Comparison of ENCODE assay signal across 2 cellular contexts in the genomic region with DNA sequence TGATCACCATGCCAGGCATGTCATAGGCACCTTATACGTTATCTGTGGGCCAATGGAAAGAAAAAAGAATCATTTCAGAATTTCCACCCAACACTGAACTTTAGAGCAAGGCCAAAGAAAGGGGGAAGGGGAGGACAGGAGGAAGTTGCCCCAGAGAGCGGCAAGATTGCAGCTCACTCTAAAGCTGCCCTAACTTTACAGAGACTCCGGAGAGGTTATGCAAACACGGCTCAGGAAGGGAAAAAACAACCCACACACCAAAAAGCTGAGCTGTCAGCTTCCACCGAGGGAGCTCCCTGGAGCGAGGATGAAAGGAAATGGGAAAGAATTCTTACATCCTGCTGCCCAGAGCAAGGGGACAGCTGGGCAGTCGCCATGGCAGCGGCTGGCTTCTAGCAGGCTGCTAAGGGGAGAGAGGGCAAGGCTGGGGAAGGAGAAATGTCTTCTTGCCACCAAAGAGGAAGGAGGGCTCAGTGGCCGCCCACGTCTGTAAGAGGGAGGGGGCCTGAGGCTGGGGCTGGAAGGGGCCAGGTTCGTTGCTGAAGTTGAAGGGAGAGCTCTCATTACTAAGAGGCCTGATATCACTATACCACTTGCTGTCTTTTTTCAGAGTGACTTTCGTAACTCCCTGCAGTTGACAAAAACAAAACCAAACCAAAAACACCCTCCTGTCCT.
TF ChIP-seq lines count a peak whose summit lies in the region.

No MANE protein-coding gene starts in this region.

TF ChIP-seq in SK-N-SH, 30 proteins besides CTCF, POLR2A, EP300 and RAD21:
- TF ChIP-seq MEF2A (IDR thresholded peaks at IDR 0.05; ENCODE audit: borderline replicate concordance, low read depth) (no peak), TAF1 (IDR thresholded peaks at IDR 0.05; ENCODE audit: borderline replicate concordance, low read depth, low read length) (no peak), JUND (IDR thresholded peaks at IDR 0.05) (no peak), FOXM1 (IDR thresholded peaks at IDR 0.05; ENCODE audit: low read depth) (no peak), YY1 (IDR thresholded peaks at IDR 0.05; ENCODE audit: low read depth) (no peak), SIN3A (IDR thresholded peaks at IDR 0.05; ENCODE audit: borderline replicate concordance, low read depth, low read length) (peak; percentile 20; the same call in 1 of the 2 replicates), RCOR1 (IDR thresholded peaks at IDR 0.05; ENCODE audit: low read length) (no peak), POLR2AphosphoS5 (IDR thresholded peaks at IDR 0.05; ENCODE audit: low read depth, low read length) (no peak), FOSL2 (IDR thresholded peaks at IDR 0.05; ENCODE audit: borderline replicate concordance, low read depth) (no peak), NFIC (IDR thresholded peaks at IDR 0.05; ENCODE audit: borderline replicate concordance) (no peak), CHD2 (IDR thresholded peaks at IDR 0.05; ENCODE audit: low read length, partially characterized antibody) (no peak), RXRA (IDR thresholded peaks at IDR 0.05; ENCODE audit: borderline replicate concordance, low read depth) (no peak)
- TF ChIP-seq, protein P1, sequence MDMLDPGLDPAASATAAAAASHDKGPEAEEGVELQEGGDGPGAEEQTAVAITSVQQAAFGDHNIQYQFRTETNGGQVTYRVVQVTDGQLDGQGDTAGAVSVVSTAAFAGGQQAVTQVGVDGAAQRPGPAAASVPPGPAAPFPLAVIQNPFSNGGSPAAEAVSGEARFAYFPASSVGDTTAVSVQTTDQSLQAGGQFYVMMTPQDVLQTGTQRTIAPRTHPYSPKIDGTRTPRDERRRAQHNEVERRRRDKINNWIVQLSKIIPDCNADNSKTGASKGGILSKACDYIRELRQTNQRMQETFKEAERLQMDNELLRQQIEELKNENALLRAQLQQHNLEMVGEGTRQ (IDR thresholded peaks at IDR 0.05; ENCODE audit: borderline replicate concordance, low read depth, low read length) = no peak
- TF ChIP-seq, protein P2, sequence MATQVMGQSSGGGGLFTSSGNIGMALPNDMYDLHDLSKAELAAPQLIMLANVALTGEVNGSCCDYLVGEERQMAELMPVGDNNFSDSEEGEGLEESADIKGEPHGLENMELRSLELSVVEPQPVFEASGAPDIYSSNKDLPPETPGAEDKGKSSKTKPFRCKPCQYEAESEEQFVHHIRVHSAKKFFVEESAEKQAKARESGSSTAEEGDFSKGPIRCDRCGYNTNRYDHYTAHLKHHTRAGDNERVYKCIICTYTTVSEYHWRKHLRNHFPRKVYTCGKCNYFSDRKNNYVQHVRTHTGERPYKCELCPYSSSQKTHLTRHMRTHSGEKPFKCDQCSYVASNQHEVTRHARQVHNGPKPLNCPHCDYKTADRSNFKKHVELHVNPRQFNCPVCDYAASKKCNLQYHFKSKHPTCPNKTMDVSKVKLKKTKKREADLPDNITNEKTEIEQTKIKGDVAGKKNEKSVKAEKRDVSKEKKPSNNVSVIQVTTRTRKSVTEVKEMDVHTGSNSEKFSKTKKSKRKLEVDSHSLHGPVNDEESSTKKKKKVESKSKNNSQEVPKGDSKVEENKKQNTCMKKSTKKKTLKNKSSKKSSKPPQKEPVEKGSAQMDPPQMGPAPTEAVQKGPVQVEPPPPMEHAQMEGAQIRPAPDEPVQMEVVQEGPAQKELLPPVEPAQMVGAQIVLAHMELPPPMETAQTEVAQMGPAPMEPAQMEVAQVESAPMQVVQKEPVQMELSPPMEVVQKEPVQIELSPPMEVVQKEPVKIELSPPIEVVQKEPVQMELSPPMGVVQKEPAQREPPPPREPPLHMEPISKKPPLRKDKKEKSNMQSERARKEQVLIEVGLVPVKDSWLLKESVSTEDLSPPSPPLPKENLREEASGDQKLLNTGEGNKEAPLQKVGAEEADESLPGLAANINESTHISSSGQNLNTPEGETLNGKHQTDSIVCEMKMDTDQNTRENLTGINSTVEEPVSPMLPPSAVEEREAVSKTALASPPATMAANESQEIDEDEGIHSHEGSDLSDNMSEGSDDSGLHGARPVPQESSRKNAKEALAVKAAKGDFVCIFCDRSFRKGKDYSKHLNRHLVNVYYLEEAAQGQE (IDR thresholded peaks at IDR 0.05; ENCODE audit: low read depth, low read length) = 0 out of 2 replicates have a peak, but pooled peaks have one; percentile 42
- TF ChIP-seq, protein P3, sequence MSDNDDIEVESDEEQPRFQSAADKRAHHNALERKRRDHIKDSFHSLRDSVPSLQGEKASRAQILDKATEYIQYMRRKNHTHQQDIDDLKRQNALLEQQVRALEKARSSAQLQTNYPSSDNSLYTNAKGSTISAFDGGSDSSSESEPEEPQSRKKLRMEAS (IDR thresholded peaks at IDR 0.05; ENCODE audit: low read depth) = no peak

TF ChIP-seq in GM12878, 131 proteins besides CTCF, POLR2A, EP300 and RAD21 (continues in another document):
- TF ChIP-seq, protein P4, sequence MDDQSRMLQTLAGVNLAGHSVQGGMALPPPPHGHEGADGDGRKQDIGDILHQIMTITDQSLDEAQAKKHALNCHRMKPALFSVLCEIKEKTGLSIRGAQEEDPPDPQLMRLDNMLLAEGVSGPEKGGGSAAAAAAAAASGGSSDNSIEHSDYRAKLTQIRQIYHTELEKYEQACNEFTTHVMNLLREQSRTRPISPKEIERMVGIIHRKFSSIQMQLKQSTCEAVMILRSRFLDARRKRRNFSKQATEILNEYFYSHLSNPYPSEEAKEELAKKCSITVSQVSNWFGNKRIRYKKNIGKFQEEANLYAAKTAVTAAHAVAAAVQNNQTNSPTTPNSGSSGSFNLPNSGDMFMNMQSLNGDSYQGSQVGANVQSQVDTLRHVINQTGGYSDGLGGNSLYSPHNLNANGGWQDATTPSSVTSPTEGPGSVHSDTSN (IDR thresholded peaks at IDR 0.05; ENCODE audit: insufficient replicate concordance, low read depth, low read length) = no peak
- TF ChIP-seq NR2C1 (IDR thresholded peaks at IDR 0.05) (no peak), HDGF (IDR thresholded peaks at IDR 0.05) (peak; percentile 69; the same call in 1 of the 2 replicates), CBX3 (IDR thresholded peaks at IDR 0.05; ENCODE audit: borderline replicate concordance, low read depth) (no peak), STAT1 (conservative IDR thresholded peaks at IDR 0.05) (no peak), HCFC1 (IDR thresholded peaks at IDR 0.05; ENCODE audit: low read length) (no peak), RFX5 (IDR thresholded peaks at IDR 0.05; ENCODE audit: low read depth, low read length) (no peak), RUNX3 (IDR thresholded peaks at IDR 0.05; ENCODE audit: low read length) (no peak), BMI1 (IDR thresholded peaks at IDR 0.05; ENCODE audit: borderline replicate concordance) (peak; percentile 80), SMC3 (IDR thresholded peaks at IDR 0.05; ENCODE audit: borderline replicate concordance, low read length) (0 out of 2 replicates have a peak, but pooled peaks have one; percentile 2), NFXL1 (IDR thresholded peaks at IDR 0.05; ENCODE audit: borderline replicate concordance) (no peak), NRF1 (conservative IDR thresholded peaks at IDR 0.05; ENCODE audit: low read depth, low read length) (no peak), MYC (IDR thresholded peaks at IDR 0.05; ENCODE audit: insufficient read depth, insufficient read length, insufficient replicate concordance, low read length, severe bottlenecking) (no peak), NFIC (IDR thresholded peaks at IDR 0.05; ENCODE audit: low read depth, low read length) (no peak), POU2F2 (IDR thresholded peaks at IDR 0.05; ENCODE audit: borderline replicate concordance, low read depth, low read length) (no peak; the same call in 2 of the 3 replicates), ZNF274 (IDR thresholded peaks at IDR 0.05; ENCODE audit: insufficient read depth, insufficient read length) (no peak), BRCA1 (IDR thresholded peaks at IDR 0.05; ENCODE audit: low read depth, low read length) (no peak)
- TF ChIP-seq, protein P5, sequence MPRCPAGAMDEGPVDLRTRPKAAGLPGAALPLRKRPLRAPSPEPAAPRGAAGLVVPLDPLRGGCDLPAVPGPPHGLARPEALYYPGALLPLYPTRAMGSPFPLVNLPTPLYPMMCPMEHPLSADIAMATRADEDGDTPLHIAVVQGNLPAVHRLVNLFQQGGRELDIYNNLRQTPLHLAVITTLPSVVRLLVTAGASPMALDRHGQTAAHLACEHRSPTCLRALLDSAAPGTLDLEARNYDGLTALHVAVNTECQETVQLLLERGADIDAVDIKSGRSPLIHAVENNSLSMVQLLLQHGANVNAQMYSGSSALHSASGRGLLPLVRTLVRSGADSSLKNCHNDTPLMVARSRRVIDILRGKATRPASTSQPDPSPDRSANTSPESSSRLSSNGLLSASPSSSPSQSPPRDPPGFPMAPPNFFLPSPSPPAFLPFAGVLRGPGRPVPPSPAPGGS (IDR thresholded peaks at IDR 0.05; ENCODE audit: borderline replicate concordance, insufficient read depth, low read depth, low read length, poor library complexity, severe bottlenecking) = no peak
- TF ChIP-seq, protein P6, sequence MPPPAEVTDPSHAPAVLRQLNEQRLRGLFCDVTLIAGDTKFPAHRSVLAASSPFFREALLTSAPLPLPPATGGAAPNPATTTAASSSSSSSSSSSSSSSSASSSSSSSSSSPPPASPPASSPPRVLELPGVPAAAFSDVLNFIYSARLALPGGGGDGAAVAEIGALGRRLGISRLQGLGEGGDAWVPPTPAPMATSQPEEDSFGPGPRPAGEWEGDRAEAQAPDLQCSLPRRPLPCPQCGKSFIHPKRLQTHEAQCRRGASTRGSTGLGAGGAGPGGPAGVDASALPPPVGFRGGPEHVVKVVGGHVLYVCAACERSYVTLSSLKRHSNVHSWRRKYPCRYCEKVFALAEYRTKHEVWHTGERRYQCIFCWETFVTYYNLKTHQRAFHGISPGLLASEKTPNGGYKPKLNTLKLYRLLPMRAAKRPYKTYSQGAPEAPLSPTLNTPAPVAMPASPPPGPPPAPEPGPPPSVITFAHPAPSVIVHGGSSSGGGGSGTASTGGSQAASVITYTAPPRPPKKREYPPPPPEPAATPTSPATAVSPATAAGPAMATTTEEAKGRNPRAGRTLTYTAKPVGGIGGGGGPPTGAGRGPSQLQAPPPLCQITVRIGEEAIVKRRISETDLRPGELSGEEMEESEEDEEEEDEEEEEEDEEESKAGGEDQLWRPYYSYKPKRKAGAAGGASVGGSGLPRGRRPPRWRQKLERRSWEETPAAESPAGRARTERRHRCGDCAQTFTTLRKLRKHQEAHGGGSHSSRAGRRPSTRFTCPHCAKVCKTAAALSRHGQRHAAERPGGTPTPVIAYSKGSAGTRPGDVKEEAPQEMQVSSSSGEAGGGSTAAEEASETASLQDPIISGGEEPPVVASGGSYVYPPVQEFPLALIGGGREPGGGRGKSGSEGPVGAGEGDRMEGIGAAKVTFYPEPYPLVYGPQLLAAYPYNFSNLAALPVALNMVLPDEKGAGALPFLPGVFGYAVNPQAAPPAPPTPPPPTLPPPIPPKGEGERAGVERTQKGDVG (CRISPR knock-in tag; IDR thresholded peaks at IDR 0.05) = no peak
- TF ChIP-seq, protein P7, sequence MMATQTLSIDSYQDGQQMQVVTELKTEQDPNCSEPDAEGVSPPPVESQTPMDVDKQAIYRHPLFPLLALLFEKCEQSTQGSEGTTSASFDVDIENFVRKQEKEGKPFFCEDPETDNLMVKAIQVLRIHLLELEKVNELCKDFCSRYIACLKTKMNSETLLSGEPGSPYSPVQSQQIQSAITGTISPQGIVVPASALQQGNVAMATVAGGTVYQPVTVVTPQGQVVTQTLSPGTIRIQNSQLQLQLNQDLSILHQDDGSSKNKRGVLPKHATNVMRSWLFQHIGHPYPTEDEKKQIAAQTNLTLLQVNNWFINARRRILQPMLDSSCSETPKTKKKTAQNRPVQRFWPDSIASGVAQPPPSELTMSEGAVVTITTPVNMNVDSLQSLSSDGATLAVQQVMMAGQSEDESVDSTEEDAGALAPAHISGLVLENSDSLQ (IDR thresholded peaks at IDR 0.05) = no peak
- TF ChIP-seq, protein P8, sequence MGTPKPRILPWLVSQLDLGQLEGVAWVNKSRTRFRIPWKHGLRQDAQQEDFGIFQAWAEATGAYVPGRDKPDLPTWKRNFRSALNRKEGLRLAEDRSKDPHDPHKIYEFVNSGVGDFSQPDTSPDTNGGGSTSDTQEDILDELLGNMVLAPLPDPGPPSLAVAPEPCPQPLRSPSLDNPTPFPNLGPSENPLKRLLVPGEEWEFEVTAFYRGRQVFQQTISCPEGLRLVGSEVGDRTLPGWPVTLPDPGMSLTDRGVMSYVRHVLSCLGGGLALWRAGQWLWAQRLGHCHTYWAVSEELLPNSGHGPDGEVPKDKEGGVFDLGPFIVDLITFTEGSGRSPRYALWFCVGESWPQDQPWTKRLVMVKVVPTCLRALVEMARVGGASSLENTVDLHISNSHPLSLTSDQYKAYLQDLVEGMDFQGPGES (IDR thresholded peaks at IDR 0.05) = no peak
- TF ChIP-seq, protein P9, sequence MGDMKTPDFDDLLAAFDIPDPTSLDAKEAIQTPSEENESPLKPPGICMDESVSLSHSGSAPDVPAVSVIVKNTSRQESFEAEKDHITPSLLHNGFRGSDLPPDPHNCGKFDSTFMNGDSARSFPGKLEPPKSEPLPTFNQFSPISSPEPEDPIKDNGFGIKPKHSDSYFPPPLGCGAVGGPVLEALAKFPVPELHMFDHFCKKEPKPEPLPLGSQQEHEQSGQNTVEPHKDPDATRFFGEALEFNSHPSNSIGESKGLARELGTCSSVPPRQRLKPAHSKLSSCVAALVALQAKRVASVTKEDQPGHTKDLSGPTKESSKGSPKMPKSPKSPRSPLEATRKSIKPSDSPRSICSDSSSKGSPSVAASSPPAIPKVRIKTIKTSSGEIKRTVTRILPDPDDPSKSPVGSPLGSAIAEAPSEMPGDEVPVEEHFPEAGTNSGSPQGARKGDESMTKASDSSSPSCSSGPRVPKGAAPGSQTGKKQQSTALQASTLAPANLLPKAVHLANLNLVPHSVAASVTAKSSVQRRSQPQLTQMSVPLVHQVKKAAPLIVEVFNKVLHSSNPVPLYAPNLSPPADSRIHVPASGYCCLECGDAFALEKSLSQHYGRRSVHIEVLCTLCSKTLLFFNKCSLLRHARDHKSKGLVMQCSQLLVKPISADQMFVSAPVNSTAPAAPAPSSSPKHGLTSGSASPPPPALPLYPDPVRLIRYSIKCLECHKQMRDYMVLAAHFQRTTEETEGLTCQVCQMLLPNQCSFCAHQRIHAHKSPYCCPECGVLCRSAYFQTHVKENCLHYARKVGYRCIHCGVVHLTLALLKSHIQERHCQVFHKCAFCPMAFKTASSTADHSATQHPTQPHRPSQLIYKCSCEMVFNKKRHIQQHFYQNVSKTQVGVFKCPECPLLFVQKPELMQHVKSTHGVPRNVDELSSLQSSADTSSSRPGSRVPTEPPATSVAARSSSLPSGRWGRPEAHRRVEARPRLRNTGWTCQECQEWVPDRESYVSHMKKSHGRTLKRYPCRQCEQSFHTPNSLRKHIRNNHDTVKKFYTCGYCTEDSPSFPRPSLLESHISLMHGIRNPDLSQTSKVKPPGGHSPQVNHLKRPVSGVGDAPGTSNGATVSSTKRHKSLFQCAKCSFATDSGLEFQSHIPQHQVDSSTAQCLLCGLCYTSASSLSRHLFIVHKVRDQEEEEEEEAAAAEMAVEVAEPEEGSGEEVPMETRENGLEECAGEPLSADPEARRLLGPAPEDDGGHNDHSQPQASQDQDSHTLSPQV (IDR thresholded peaks at IDR 0.05) = no peak
- TF ChIP-seq, protein P10, sequence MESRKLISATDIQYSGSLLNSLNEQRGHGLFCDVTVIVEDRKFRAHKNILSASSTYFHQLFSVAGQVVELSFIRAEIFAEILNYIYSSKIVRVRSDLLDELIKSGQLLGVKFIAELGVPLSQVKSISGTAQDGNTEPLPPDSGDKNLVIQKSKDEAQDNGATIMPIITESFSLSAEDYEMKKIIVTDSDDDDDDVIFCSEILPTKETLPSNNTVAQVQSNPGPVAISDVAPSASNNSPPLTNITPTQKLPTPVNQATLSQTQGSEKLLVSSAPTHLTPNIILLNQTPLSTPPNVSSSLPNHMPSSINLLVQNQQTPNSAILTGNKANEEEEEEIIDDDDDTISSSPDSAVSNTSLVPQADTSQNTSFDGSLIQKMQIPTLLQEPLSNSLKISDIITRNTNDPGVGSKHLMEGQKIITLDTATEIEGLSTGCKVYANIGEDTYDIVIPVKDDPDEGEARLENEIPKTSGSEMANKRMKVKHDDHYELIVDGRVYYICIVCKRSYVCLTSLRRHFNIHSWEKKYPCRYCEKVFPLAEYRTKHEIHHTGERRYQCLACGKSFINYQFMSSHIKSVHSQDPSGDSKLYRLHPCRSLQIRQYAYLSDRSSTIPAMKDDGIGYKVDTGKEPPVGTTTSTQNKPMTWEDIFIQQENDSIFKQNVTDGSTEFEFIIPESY (IDR thresholded peaks at IDR 0.05) = no peak
